ENCODE assay signal across 16 cellular contexts in the genomic region with DNA sequence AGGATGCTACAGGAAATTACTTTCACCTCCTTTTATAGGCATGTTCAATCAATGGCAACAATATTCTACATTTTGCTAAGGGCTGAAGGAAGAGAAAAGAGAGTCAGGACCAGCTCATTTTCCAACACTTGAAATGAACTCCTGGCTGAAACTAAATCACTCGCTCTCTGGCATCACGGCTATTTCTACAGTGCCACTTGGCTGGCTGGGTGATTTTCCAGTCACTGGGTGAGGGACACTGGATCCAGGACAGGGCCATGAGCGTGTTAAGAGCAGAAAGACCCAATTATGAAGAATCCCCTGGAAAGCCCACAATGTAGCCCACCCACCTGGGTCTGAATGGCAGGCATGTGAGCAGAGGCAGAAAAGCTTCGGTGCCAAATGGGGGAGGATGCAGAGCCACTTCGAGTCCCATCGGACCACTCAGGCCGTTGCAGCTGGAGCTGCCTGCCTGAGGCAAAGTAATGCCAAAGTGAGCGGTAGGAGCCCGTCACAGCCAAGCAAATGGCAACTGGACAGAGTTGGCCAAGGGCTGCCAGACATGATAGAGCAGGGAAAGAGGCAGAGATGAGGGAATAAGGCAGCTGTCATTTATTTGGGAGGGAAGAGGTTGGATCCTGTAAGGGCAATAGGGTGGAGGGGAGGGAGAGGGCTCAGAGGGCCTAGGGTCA.
A peak's percentile ranks its signal among the peaks of the same experiment; 100 is the strongest.
DNase-seq lines count a peak whose midpoint lies in the region; ATAC-seq, FAIRE-seq and TF ChIP-seq lines count a peak whose summit lies in the region.
"Had no signal": no experiment of that assay in that cellular context is flagged by ENCODE, and none has a peak within 500 bp of the region (broad histone marks: within the 10 kb centered on the region; RNA-seq: fewer than 3 reads in every experiment).

No MANE protein-coding gene starts in this region.

- TF ChIP-seq POLR2A in H1 (IDR thresholded peaks at IDR 0.05; ENCODE audit: control extremely low read depth in 1 of 2, low read depth in 2 of 2, low read length in 2 of 2): no peak

- no peak overlapping the region for H4K5ac ChIP-seq in H1 (ENCODE audit: insufficient read length, low read depth, low read length)

- TF ChIP-seq CTCF in left ventricle myocardium inferior (IDR thresholded peaks at IDR 0.05; ENCODE audit: borderline replicate concordance) (no peak), H1 (IDR thresholded peaks at IDR 0.05; ENCODE audit: control extremely low read depth in 1 of 3, insufficient read depth in 1 of 3, low read depth in 1 of 3, low read length in 3 of 3) (no peak), neural crest cell (conservative IDR thresholded peaks at IDR 0.05) (no peak), ascending aorta (IDR thresholded peaks at IDR 0.05) (no peak)

- H3K27ac Mint-ChIP-seq in neural crest cell (ENCODE audit: unreplicated experiment): peak overlapping the region; percentile 100

- H4K91ac ChIP-seq in H1 (replicated peaks; ENCODE audit: insufficient read length, low read length): no peak overlapping the region

- no peak overlapping the region for H3K23ac ChIP-seq in H1 (ENCODE audit: insufficient read length)

- no peaks in the 10 kb centered on the region for H3K23me2 ChIP-seq in H1 (ENCODE audit: low read depth, low read length)

- H3K56ac ChIP-seq in H1 (replicated peaks; ENCODE audit: insufficient read length, low read depth, low read length): no peak overlapping the region

- H4K8ac ChIP-seq in H1 (ENCODE audit: extremely low read depth, insufficient read depth, low read length): no peak overlapping the region

- peaks cover 2% of the 10 kb centered on the region for H3K9me3 ChIP-seq in left ventricle myocardium inferior (replicated peaks)
- no peaks in the 10 kb centered on the region for H3K9me3 ChIP-seq in H1 (ENCODE audit: insufficient read depth in 2 of 2, low read depth in 1 of 2, low read length in 1 of 2)
- H3K9me3 ChIP-seq in ascending aorta: peaks cover 0 to 2% of the 10 kb centered on the region in 2 donors
- H3K9me3 ChIP-seq: Caco-2 had no signal

- H3K18ac ChIP-seq in H1 (ENCODE audit: extremely low read depth, low read length): peak overlapping the region; percentile 17; the same call in 1 of the 2 replicates

- H3K14ac ChIP-seq in H1 (ENCODE audit: insufficient read length): no peak overlapping the region

- H3K9ac ChIP-seq in H1 (replicated peaks in 1 of 4; ENCODE audit: extremely low read depth in 1 of 4, low read depth in 3 of 4, low read length in 3 of 4): 0 out of 7 replicates have a peak overlapping the region, but pooled peaks of 1 of the 4 experiments have one; percentile 14

- H3K4me1 Mint-ChIP-seq in neural crest cell: peaks cover 55% of the 10 kb centered on the region

- H3K4me3 Mint-ChIP-seq in neural crest cell: peak overlapping the region; percentile 84

- H3K36me3 ChIP-seq in left ventricle myocardium inferior: no peaks in the 10 kb centered on the region
- no peaks in the 10 kb centered on the region for H3K36me3 ChIP-seq in H1 (ENCODE audit: control insufficient read depth in 2 of 4, insufficient read depth in 4 of 4, low read length in 3 of 4)
- H3K36me3 ChIP-seq in ascending aorta: no peaks in the 10 kb centered on the region

- H2BK12ac ChIP-seq in H1 (ENCODE audit: low read depth, low read length): peak overlapping the region; percentile 79; the same call in 1 of the 2 replicates

- peaks cover 6% of the 10 kb centered on the region for H3K36me3 Mint-ChIP-seq in neural crest cell (ENCODE audit: low read depth)

- H3K27me3 ChIP-seq in left ventricle myocardium inferior (ENCODE audit: low read depth): no peaks in the 10 kb centered on the region
- H3K27me3 ChIP-seq in H1 (replicated peaks in 1 of 4; ENCODE audit: control insufficient read depth in 3 of 4, extremely low read depth in 1 of 4, insufficient read depth in 3 of 4, low read length in 3 of 4): no peaks in the 10 kb centered on the region; a peak in 2 of 7 replicates
- no peaks in the 10 kb centered on the region for H3K27me3 ChIP-seq in ascending aorta

- H3K9me3 Mint-ChIP-seq in neural crest cell: peaks cover 4% of the 10 kb centered on the region

- POLR2A ChIA-PET in H1 (lab: Charles Lee; ENCODE audit: partially characterized antibody): interaction anchor here (0.8 kb wide), 1 partner anchor 30 kb away, joined by 3 read pairs; no protein-coding TSS in a partner anchor

- ATAC-seq in Right ventricle myocardium inferior: no peak
- ATAC-seq: A549, HCT116 had no signal

- intact Hi-C loops in left ventricle myocardium inferior (cut with micrococcal nuclease) (no loop called here), Right ventricle myocardium inferior (cut with DNase I) (no loop called here), ascending aorta (cut with DNase I) (no loop called here)

- no peak overlapping the region for H2AFZ ChIP-seq in H1 (ENCODE audit: low read length)
- H2AFZ ChIP-seq: PC-9 had no signal

- H3K27ac ChIP-seq in left ventricle myocardium inferior (replicated peaks): no peak overlapping the region
- H3K27ac ChIP-seq in H1 (ENCODE audit: low read depth, low read length): no peak overlapping the region
- H3K27ac ChIP-seq in ascending aorta: no peak overlapping the region
- H3K27ac ChIP-seq: A549, PC-9 had no signal

- H3K79me1 ChIP-seq in H1 (ENCODE audit: low read depth, low read length): no peaks in the 10 kb centered on the region

- FAIRE-seq in H1 (lab: Jason Lieb, UNC): no peak
- FAIRE-seq: A549, HTR-8/SVneo had no signal

- peak overlapping the region; percentile 50 to 68 for H3K4me2 ChIP-seq in H1 (ENCODE audit: insufficient read depth in 1 of 2, low read depth in 2 of 2, low read length in 2 of 2)
- H3K4me2 ChIP-seq: A549, PC-9 had no signal

- peak overlapping the region; percentile 64; the same call in 1 of the 2 replicates for H2BK5ac ChIP-seq in H1 (ENCODE audit: low read depth, low read length)

- no peak for TF ChIP-seq EP300 in H1 (IDR thresholded peaks at IDR 0.05; ENCODE audit: borderline replicate concordance in 1 of 2, low read depth in 2 of 2, low read length in 2 of 2)

- CTCF ChIA-PET in H1 (lab: Charles Lee; ENCODE audit: partially characterized antibody): interaction anchor here (0.8 to 1.3 kb wide), 6 partner anchors 26 to 200 kb away, joined by 3 read pairs; no protein-coding TSS in a partner anchor

- TF ChIP-seq RAD21 in H1 (IDR thresholded peaks at IDR 0.05 in 1 of 2, conservative IDR thresholded peaks at IDR 0.05 in 1 of 2; ENCODE audit: low read depth in 2 of 2, low read length in 2 of 2): no peak

- H3K4me1 ChIP-seq in left ventricle myocardium inferior (no peaks in the 10 kb centered on the region), H1 (replicated peaks in 1 of 4; ENCODE audit: control insufficient read depth in 3 of 4, insufficient read depth in 4 of 4, low read length in 3 of 4) (peaks cover 14 to 22% (median 18%) of the 10 kb centered on the region in 4 experiments), ascending aorta (no peaks in the 10 kb centered on the region)
- H3K4me1 ChIP-seq: A549, Caco-2 had no signal

- no peak overlapping the region for H2BK120ac ChIP-seq in H1 (replicated peaks; ENCODE audit: low read depth, low read length)

- H3K27me3 Mint-ChIP-seq in neural crest cell (ENCODE audit: low read depth): no peaks in the 10 kb centered on the region

- no peaks in the 10 kb centered on the region for H4K20me1 ChIP-seq in H1 (replicated peaks in 1 of 2; ENCODE audit: control insufficient read depth in 1 of 2, insufficient read depth in 2 of 2, low read length in 2 of 2)

- H3K4me3 ChIP-seq in left ventricle myocardium inferior (no peak overlapping the region), H1 (ENCODE audit: extremely low read depth in 1 of 4, insufficient read depth in 2 of 4, low read depth in 3 of 4, low read length in 4 of 4) (no peak overlapping the region; a peak in 1 of 8 replicates), ascending aorta (no peak overlapping the region)
- H3K4me3 ChIP-seq: A549, PC-9 had no signal

- H3K79me2 ChIP-seq in H1 (ENCODE audit: control insufficient read depth in 1 of 2, insufficient read depth in 2 of 2, low read length in 2 of 2): no peaks in the 10 kb centered on the region

- WGBS in H1 (ENCODE audit: extremely low coverage in 1 of 2, insufficient coverage in 1 of 2, insufficient read length in 1 of 2, insufficient replicate concordance in 2 of 2, low coverage in 1 of 2, low lambda C conversion rate in 2 of 2, missing lambda C conversion rate in 1 of 2), 2 experiments: 77% methylated on average over 9 of the region's 9 CpGs; no CpG with 5 or more reads in 1 of the 2 experiments

- H2BK20ac ChIP-seq in H1 (ENCODE audit: low read length): no peak overlapping the region

- H3K4ac ChIP-seq in H1 (replicated peaks; ENCODE audit: insufficient read length, low read depth, low read length): no peak overlapping the region

- no peak overlapping the region for H2BK15ac ChIP-seq in H1 (ENCODE audit: low read length)

- H2AK5ac ChIP-seq in H1 (ENCODE audit: low read depth, low read length): peak overlapping the region; percentile 19; the same call in 1 of the 2 replicates

- DNase-seq in left ventricle myocardium inferior: peak; percentile 19
- no peak for DNase-seq in Right ventricle myocardium inferior (ENCODE audit: missing footprints)
- peak in 1 of 2 experiments; percentile 48 for DNase-seq in H1 (ENCODE audit: low read depth in 1 of 2, low spot score in 2 of 2)
- no peak for DNase-seq in neural crest cell (ENCODE audit: low read depth, low spot score)
- no peak for DNase-seq in ascending aorta (ENCODE audit: low spot score in 2 of 2)
- no peak for DNase-seq in stimulated activated CD8-positive, alpha-beta memory T cell treated with anti-CD3 and anti-CD28 coated beads, Interleukin-4, amount 100 ng/mL, for 48 hours
- DNase-seq in stimulated activated CD4-positive, alpha-beta T cell treated with anti-CD3 and anti-CD28 coated beads, Interleukin-15, amount 100 ng/mL, for 24 hours: no peak
- DNase-seq: Caco-2, KBM-7, NCI-H1092 treated with DMSO at 0.1 percent for 48 hours, NCI-H187, NCI-H446, PC-9 had no signal
